11 cellular contexts compared by ENCODE assay signal in the genomic region with DNA sequence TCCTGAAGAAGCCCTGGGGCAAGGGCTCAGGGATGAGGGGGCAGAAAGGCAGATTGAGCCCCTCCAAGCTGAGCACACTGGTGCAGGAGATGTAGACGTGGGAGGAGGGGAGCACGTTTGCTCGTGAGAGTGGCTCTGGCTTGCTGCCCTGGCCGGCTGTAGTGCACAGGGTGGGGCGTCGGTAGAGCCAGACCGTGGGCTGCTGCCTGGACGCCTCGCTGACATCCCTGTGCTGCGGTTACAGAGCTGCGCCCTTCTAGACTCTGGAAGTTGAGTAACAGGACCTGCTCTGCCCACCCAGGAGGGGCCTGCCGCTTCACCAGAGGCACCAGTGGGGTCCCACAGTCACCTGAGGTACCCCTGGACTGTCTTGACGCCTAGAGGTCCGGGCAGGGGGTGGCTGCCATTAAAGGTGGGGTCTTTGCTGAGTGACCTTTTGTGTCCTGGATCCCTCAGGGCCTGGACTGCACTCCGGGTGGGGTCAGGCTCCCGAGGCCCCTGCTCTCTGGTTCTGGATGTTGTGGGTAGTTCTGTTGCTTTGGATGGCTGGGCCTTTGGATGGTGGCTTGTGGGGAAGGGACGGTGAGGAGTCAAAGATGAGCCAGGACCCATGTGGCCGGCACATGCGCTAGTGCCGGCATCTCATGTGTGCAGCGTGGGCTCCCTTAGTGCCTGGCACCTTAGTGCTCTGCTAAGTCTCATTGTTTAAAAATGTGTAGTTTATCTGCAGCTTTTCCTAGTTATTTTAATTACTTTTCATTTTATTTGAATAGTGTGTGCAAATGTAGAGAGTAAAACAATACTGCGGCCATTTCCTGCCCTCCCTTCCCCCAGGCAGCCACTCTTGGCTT. TPM values are rescaled to one million over a fixed set of nuclear protein-coding genes. Genes with fewer than 3 reads are reported as not detected.
DNase-seq lines count a peak whose midpoint lies in the region; ATAC-seq and TF ChIP-seq lines count a peak whose summit lies in the region.
"Had no signal": no experiment of that assay in that cellular context is flagged by ENCODE, and none has a peak within 500 bp of the region (broad histone marks: within the 10 kb centered on the region; RNA-seq: fewer than 3 reads in every experiment).

No MANE protein-coding gene starts in this region.

- no peaks in the 10 kb centered on the region for H3K27me3 Mint-ChIP-seq in activated T-cell treated with anti-CD3 and anti-CD28 coated beads, Interleukin-2, amount 50 U/mL, for 24 hours
- H3K27me3 Mint-ChIP-seq in activated CD4-positive, alpha-beta memory T cell treated with anti-CD3 and anti-CD28 coated beads for 36 hours: no peaks in the 10 kb centered on the region

- peak; percentile 37 for ATAC-seq in left ventricle myocardium superior
- ATAC-seq in HG02798 (IDR thresholded peaks at IDR 0.05; ENCODE audit: poor library complexity, unreplicated experiment): no peak
- no peak for ATAC-seq in HG02973 (IDR thresholded peaks at IDR 0.05; ENCODE audit: unreplicated experiment)
- ATAC-seq in upper lobe of right lung: no peak

- CTCF ChIA-PET in activated CD4-positive, alpha-beta memory T cell treated with anti-CD3 and anti-CD28 coated beads for 36 hours (lab: Charles Lee): interaction anchor here (1.1 to 9.7 kb wide), 8 partner anchors 28 to 169 kb away, joined by 3 to 135 read pairs (median 13); partner anchors contain the start of genes PGS1 and SOCS3

- TF ChIP-seq CTCF in upper lobe of right lung (IDR thresholded peaks at IDR 0.05): no peak

- no peak overlapping the region for H3K4me3 Mint-ChIP-seq in activated T-cell treated with anti-CD3 and anti-CD28 coated beads, Interleukin-2, amount 50 U/mL, for 24 hours
- no peak overlapping the region for H3K4me3 Mint-ChIP-seq in activated CD4-positive, alpha-beta memory T cell treated with anti-CD3 and anti-CD28 coated beads for 36 hours

- H3K36me3 ChIP-seq in upper lobe of right lung: peaks cover 58% of the 10 kb centered on the region

- H3K27me3 ChIP-seq in upper lobe of right lung: no peaks in the 10 kb centered on the region
- H3K27me3 ChIP-seq: transverse colon had no signal

- POLR2A ChIA-PET in activated CD4-positive, alpha-beta memory T cell treated with anti-CD3 and anti-CD28 coated beads for 36 hours (lab: Charles Lee): no interaction called here

- intact Hi-C loops in activated CD4-positive, alpha-beta memory T cell treated with anti-CD3 and anti-CD28 coated beads for 36 hours (cut with micrococcal nuclease): no loop called here
- intact Hi-C loops in left ventricle myocardium superior (cut with micrococcal nuclease) (loop anchor here (5.0 to 10.0 kb wide), 2 partner anchors 38 to 125 kb away; no protein-coding TSS in a partner anchor), upper lobe of right lung (cut with DNase I) (loop anchor here (5.0 kb wide), 2 partner anchors 58 to 133 kb away; partner anchors contain the start of gene SOCS3)

- H3K27ac ChIP-seq in skin epidermis: peak overlapping the region in 15 of 21 experiments; percentile 5 to 73 (median 48)
- H3K27ac ChIP-seq in upper lobe of right lung: no peak overlapping the region
- H3K27ac ChIP-seq: KMS-11 had no signal

- H3K9me3 Mint-ChIP-seq in activated T-cell treated with anti-CD3 and anti-CD28 coated beads, Interleukin-2, amount 50 U/mL, for 24 hours: no peaks in the 10 kb centered on the region
- no peaks in the 10 kb centered on the region for H3K9me3 Mint-ChIP-seq in activated CD4-positive, alpha-beta memory T cell treated with anti-CD3 and anti-CD28 coated beads for 36 hours

- H3K9me3 ChIP-seq in upper lobe of right lung: no peaks in the 10 kb centered on the region
- H3K9me3 ChIP-seq: transverse colon had no signal

- H3K4me3 ChIP-seq in skin epidermis: no peak overlapping the region
- no peak overlapping the region for H3K4me3 ChIP-seq in upper lobe of right lung
- H3K4me3 ChIP-seq: transverse colon had no signal

- DNase-seq in activated T-cell treated with anti-CD3 and anti-CD28 coated beads, Interleukin-2, amount 50 U/mL, for 24 hours: no peak
- DNase-seq in activated T-cell treated with anti-CD3 and anti-CD28 coated beads for 4 hours (no peak), left ventricle myocardium superior (peak; percentile 59), upper lobe of right lung (no peak)
- no peak for DNase-seq in activated CD4-positive, alpha-beta memory T cell treated with anti-CD3 and anti-CD28 coated beads for 36 hours
- DNase-seq: NCI-H69, transverse colon had no signal

- peaks cover 54% of the 10 kb centered on the region for H3K4me1 Mint-ChIP-seq in activated T-cell treated with anti-CD3 and anti-CD28 coated beads, Interleukin-2, amount 50 U/mL, for 24 hours (ENCODE audit: low read depth)
- peaks cover 59% of the 10 kb centered on the region for H3K4me1 Mint-ChIP-seq in activated CD4-positive, alpha-beta memory T cell treated with anti-CD3 and anti-CD28 coated beads for 36 hours (ENCODE audit: low read depth)

- H3K27ac Mint-ChIP-seq in activated T-cell treated with anti-CD3 and anti-CD28 coated beads, Interleukin-2, amount 50 U/mL, for 24 hours: peak overlapping the region; percentile 77
- peak overlapping the region; percentile 33 for H3K27ac Mint-ChIP-seq in activated CD4-positive, alpha-beta memory T cell treated with anti-CD3 and anti-CD28 coated beads for 36 hours

- peaks cover 63% of the 10 kb centered on the region for H3K4me1 ChIP-seq in upper lobe of right lung

- peaks cover 94% of the 10 kb centered on the region for H3K36me3 Mint-ChIP-seq in activated T-cell treated with anti-CD3 and anti-CD28 coated beads, Interleukin-2, amount 50 U/mL, for 24 hours (ENCODE audit: low read depth)
- peaks cover 69% of the 10 kb centered on the region for H3K36me3 Mint-ChIP-seq in activated CD4-positive, alpha-beta memory T cell treated with anti-CD3 and anti-CD28 coated beads for 36 hours

RNA-seq across cellular contexts. Expression of gene PGS1, which starts 41.7 kb away (rescaled TPM):
- 10 to 100 TPM; 75.8 to 78.1 TPM for total RNA-seq in activated CD4-positive, alpha-beta memory T cell treated with anti-CD3 and anti-CD28 coated beads for 36 hours
- total RNA-seq in left ventricle myocardium superior (18.3 TPM), upper lobe of right lung (95.5 TPM)
